9 cellular contexts compared by ENCODE assay signal in the genomic region with DNA sequence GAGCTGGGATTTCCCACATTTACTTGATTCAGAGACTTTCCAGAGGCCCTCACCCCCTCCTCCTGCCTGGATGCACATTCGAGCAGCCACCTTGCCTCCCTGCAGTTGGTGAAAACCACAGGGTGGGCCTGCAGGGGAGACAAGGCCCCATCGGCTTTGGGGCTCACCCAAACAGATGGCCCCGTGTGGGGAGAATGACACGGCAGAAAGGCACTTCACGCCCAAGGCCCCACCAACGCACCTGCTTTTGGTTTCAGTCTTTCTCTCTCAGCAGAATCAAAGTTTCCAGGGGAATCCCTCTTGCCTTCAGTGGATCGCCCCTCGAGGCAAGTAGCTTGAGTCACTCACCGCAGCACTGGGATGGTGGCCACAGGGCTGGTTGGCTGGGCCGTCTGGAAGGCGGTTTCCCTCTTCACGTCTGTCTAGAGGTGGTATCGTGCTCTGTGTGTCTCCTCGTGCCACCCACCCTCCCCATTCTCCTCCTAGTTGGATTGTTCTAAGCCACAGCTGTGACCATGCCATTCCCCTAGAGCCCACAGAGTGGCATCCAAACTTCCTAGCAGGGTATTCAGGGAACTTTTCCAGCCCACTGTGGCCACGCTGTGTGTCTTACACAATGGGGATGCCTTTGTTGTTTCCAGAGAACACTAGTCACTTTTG. TPM values are rescaled to one million over a fixed set of nuclear protein-coding genes. Genes with fewer than 3 reads are reported as not detected.
DNase-seq lines count a peak whose midpoint lies in the region; ATAC-seq, FAIRE-seq and TF ChIP-seq lines count a peak whose summit lies in the region.
"Had no signal": no experiment of that assay in that cellular context is flagged by ENCODE, and none has a peak within 500 bp of the region (broad histone marks: within the 10 kb centered on the region; RNA-seq: fewer than 3 reads in every experiment).

No MANE protein-coding gene starts in this region.

- no peaks in the 10 kb centered on the region for H3K27me3 ChIP-seq in esophagus muscularis mucosa
- H3K27me3 ChIP-seq: right lobe of liver had no signal

- no peak overlapping the region for H3K4me3 ChIP-seq in kidney (ENCODE audit: low read length in 2 of 2)
- no peak overlapping the region for H3K4me3 ChIP-seq in esophagus muscularis mucosa
- H3K4me3 ChIP-seq: right lobe of liver had no signal

- H3K4me1 ChIP-seq in kidney (ENCODE audit: control insufficient read depth in 1 of 2, insufficient read depth in 1 of 2, low read depth in 1 of 2, low read length in 2 of 2) (no peaks in the 10 kb centered on the region), esophagus muscularis mucosa (peaks cover 1 to 17% (median 14%) of the 10 kb centered on the region in 4 donors)
- H3K4me1 ChIP-seq: right lobe of liver had no signal

- intact Hi-C loops in kidney (cut with DNase I), result no loop called here
- intact Hi-C loops in esophagus muscularis mucosa (cut with DNase I), result no loop called here

- peak; percentile 90 for DNase-seq in activated CD8-positive, alpha-beta memory T cell treated with anti-CD3 and anti-CD28 coated beads for 24 hours
- DNase-seq in kidney (peak; percentile 68), RCC 7860 (ENCODE audit: low spot score) (no peak), NCI-H1436 (lab: John Stamatoyannopoulos, UW) (no peak), esophagus muscularis mucosa (ENCODE audit: extremely low spot score) (no peak)
- DNase-seq: right lobe of liver had no signal

- WGBS in esophagus muscularis mucosa, result 85% methylated on average over 15 of the region's 15 CpGs

- H3K9ac ChIP-seq in kidney (ENCODE audit: low read length in 2 of 2), result no peak overlapping the region

- ATAC-seq in GM19395 (IDR thresholded peaks at IDR 0.05; ENCODE audit: unreplicated experiment) (peak; percentile 90), HG03378 (IDR thresholded peaks at IDR 0.05; ENCODE audit: unreplicated experiment) (peak; percentile 86)

- TF ChIP-seq CTCF in kidney (IDR thresholded peaks at IDR 0.05; ENCODE audit: borderline replicate concordance, extremely low read depth, insufficient read depth) (no peak), esophagus muscularis mucosa (IDR thresholded peaks at IDR 0.05) (no peak)

- FAIRE-seq in kidney (lab: Jason Lieb, UNC) (no peak), RCC 7860 (lab: Jason Lieb, UNC) (no peak)

- H3K27ac ChIP-seq in kidney (ENCODE audit: low read depth in 2 of 2, low read length in 2 of 2) (no peak overlapping the region), temporal lobe (ENCODE audit: low read depth, low read length) (peak overlapping the region; percentile 38), esophagus muscularis mucosa (replicated peaks in 1 of 4) (no peak overlapping the region)
- H3K27ac ChIP-seq: right lobe of liver had no signal

- TF ChIP-seq POLR2A in esophagus muscularis mucosa (IDR thresholded peaks at IDR 0.05; ENCODE audit: low read depth), result no peak

- no peaks in the 10 kb centered on the region for H3K36me3 ChIP-seq in kidney (ENCODE audit: control insufficient read depth in 1 of 2, insufficient read depth in 2 of 2, low read length in 2 of 2)
- no peaks in the 10 kb centered on the region for H3K36me3 ChIP-seq in esophagus muscularis mucosa
- H3K36me3 ChIP-seq: right lobe of liver had no signal

- H3K9me3 ChIP-seq in kidney (ENCODE audit: control insufficient read depth in 1 of 2, low read length in 2 of 2), result no peaks in the 10 kb centered on the region
- H3K9me3 ChIP-seq in esophagus muscularis mucosa, result no peaks in the 10 kb centered on the region
- H3K9me3 ChIP-seq: right lobe of liver had no signal

- no peak for TF ChIP-seq EP300 in esophagus muscularis mucosa (IDR thresholded peaks at IDR 0.05)

RNA-seq across cellular contexts. Expression of a gene that starts 31.8 kb away (rescaled TPM):
- total RNA-seq in kidney (118 TPM), temporal lobe (23.1 TPM), esophagus muscularis mucosa (10 to 100 TPM; 53.6 to 67.9 (median 62.9) TPM)
- 328 TPM for polyA plus RNA-seq in kidney (ENCODE audit: insufficient read depth, low read depth, low replicate concordance)

RNA-seq across cellular contexts. Expression of a gene that starts 32.2 kb away (rescaled TPM):
- total RNA-seq in kidney (38.7 TPM), temporal lobe (13.3 TPM), esophagus muscularis mucosa (10 to 100 TPM; 19.5 to 33.4 (median 26.2) TPM)
- 40.5 TPM for polyA plus RNA-seq in kidney (ENCODE audit: insufficient read depth, low read depth, low replicate concordance)

Comparison
In these comparisons a context has a peak if more than half of its experiments do, and no peak if none do; other contexts are left out.
1. DNase-seq: peak in activated CD8-positive, alpha-beta memory T cell treated with anti-CD3 and anti-CD28 coated beads for 24 hours (single experiment) and kidney (single experiment); none in RCC 7860 (single experiment), NCI-H1436 (single experiment) and esophagus muscularis mucosa (single experiment).